In the genomic region with DNA sequence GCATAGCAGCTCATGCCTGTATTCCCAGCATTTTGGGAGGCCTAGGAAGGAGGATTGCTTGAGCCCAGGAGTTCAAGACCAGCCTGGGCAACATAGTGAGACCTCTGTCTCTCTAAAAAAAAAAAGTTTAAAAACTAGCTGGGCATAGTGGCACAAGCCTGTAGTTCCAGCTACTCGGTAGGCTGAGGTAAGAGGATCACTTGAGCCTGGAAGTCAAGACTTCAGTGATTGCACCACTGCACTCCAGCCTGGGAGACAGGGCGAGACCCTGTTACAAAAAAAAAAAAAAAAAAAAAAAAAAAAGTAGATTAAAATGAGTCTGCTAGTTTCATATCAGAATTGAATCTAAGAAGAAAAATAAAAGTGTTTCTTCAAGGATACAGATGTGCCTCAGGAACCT, we compare ENCODE assay signal across 32 cellular contexts. TPM values are rescaled to one million over a fixed set of nuclear protein-coding genes. Genes with fewer than 3 reads are reported as not detected.
DNase-seq lines count a peak whose midpoint lies in the region; ATAC-seq and TF ChIP-seq lines count a peak whose summit lies in the region.
"Had no signal": no experiment of that assay in that cellular context is flagged by ENCODE, and none has a peak within 500 bp of the region (broad histone marks: within the 10 kb centered on the region; RNA-seq: fewer than 3 reads in every experiment).

No MANE protein-coding gene starts in this region.

- H2BK12ac ChIP-seq in mesenchymal stem cell (ENCODE audit: low read length in 2 of 2) (no peak overlapping the region), neuronal stem cell (ENCODE audit: low read length) (no peak overlapping the region)

- H3K27me3 ChIP-seq in mesenchymal stem cell (ENCODE audit: control insufficient read depth in 1 of 2, insufficient read depth in 1 of 2, low read length in 2 of 2), result no peaks in the 10 kb centered on the region
- no peaks in the 10 kb centered on the region for H3K27me3 ChIP-seq in esophagus muscularis mucosa
- no peaks in the 10 kb centered on the region for H3K27me3 ChIP-seq in neuronal stem cell (ENCODE audit: control insufficient read depth in 3 of 3, insufficient read depth in 3 of 3, low read depth in 1 of 3, low read length in 3 of 3)
- H3K27me3 ChIP-seq: sigmoid colon had no signal

- H3K4me3 ChIP-seq in mesenchymal stem cell (ENCODE audit: insufficient read depth in 1 of 2, low read depth in 1 of 2, low read length in 2 of 2) (no peak overlapping the region), esophagus muscularis mucosa (no peak overlapping the region), neuronal stem cell (ENCODE audit: low read length in 2 of 2) (no peak overlapping the region)
- H3K4me3 ChIP-seq: psoas muscle, sigmoid colon had no signal

- peak overlapping the region; percentile 71 for H2AK5ac ChIP-seq in mesenchymal stem cell (ENCODE audit: low read length, severe bottlenecking)
- H2AK5ac ChIP-seq in neuronal stem cell (ENCODE audit: low read depth, low read length), result no peak overlapping the region

- intact Hi-C loops in activated CD4-positive, alpha-beta T cell treated with anti-CD3 and anti-CD28 coated beads for 36 hours (cut with DNase I, micrococcal nuclease), result no loop called here
- intact Hi-C loops in esophagus muscularis mucosa (cut with DNase I), result no loop called here

- ATAC-seq in activated CD4-positive, alpha-beta T cell treated with anti-CD3 and anti-CD28 coated beads for 36 hours, result no peak
- no peak for ATAC-seq in stimulated activated memory B cell treated with anti-CD40 and anti-IgM and Interleukin-4, amounts not matched to agents 10 μg/mL and 1 μg/mL and 100 μg/mL, for 72 hours
- ATAC-seq: CD8-positive, alpha-beta T cell; left ventricle myocardium superior; psoas muscle; stimulated activated effector memory CD8-positive, alpha-beta T cell treated with anti-CD3 and anti-CD28 coated beads, Interleukin-12 subunit alpha, Interleukin-12 subunit beta, amount 100 ng/mL, for 72 hours had no signal

- peaks cover 0 to 7% of the 10 kb centered on the region in 2 experiments for H3K36me3 ChIP-seq in mesenchymal stem cell (ENCODE audit: control insufficient read depth in 1 of 2, insufficient read depth in 2 of 2, low read depth in 1 of 2, low read length in 2 of 2)
- H3K36me3 ChIP-seq in esophagus muscularis mucosa, result peaks cover 0 to 70% (median 37%) of the 10 kb centered on the region in 4 donors
- peaks cover 3 to 47% of the 10 kb centered on the region in 2 donors for H3K36me3 ChIP-seq in neuronal stem cell (replicated peaks in 1 of 2; ENCODE audit: control insufficient read depth in 2 of 2, insufficient read depth in 2 of 2, low read length in 2 of 2)

- H3K9me3 ChIP-seq in mesenchymal stem cell (ENCODE audit: control insufficient read depth, low read length) (no peaks in the 10 kb centered on the region), esophagus muscularis mucosa (no peaks in the 10 kb centered on the region), neuronal stem cell (replicated peaks in 1 of 2; ENCODE audit: control insufficient read depth in 2 of 2, insufficient read depth in 1 of 2, low read depth in 1 of 2, low read length in 2 of 2) (no peaks in the 10 kb centered on the region)
- H3K9me3 ChIP-seq: psoas muscle, sigmoid colon had no signal

- H3K9ac ChIP-seq in mesenchymal stem cell (ENCODE audit: low read length), result peak overlapping the region; percentile 26
- no peak overlapping the region for H3K9ac ChIP-seq in neuronal stem cell (ENCODE audit: low read depth, low read length, poor library complexity)
- H3K9ac ChIP-seq: KMS-11 had no signal

- H3K27ac Mint-ChIP-seq in activated CD4-positive, alpha-beta T cell treated with anti-CD3 and anti-CD28 coated beads for 36 hours, result peak overlapping the region; percentile 65
- peak overlapping the region; percentile 71 for H3K27ac Mint-ChIP-seq in chondrocyte (ENCODE audit: unreplicated experiment)
- no peak overlapping the region for H3K27ac Mint-ChIP-seq in stimulated activated memory B cell treated with anti-CD40 and anti-IgM and Interleukin-4, amounts not matched to agents 10 μg/mL and 1 μg/mL and 100 μg/mL, for 72 hours
- H3K27ac Mint-ChIP-seq: activated T-helper 2 cell treated with anti-CD3 and anti-CD28 coated beads, Interferon-gamma antibody, Interleukin-2, Interleukin-4, amounts not matched to agents 10 μg/mL and 5 μg/mL and 100 μg/mL, durations not matched to agents 14 hours and 24 hours and 36 hours; CD8-positive, alpha-beta T cell; stimulated activated effector memory CD8-positive, alpha-beta T cell treated with anti-CD3 and anti-CD28 coated beads, Interleukin-12 subunit alpha, Interleukin-12 subunit beta, amount 100 ng/mL, for 72 hours had no signal

- DNase-seq in activated CD4-positive, alpha-beta T cell treated with anti-CD3 and anti-CD28 coated beads for 36 hours, result no peak
- DNase-seq in activated CD4-positive, alpha-beta T cell treated with anti-CD3 and anti-CD28 coated beads, Interleukin-2, amount 50 U/mL, for 48 hours, result no peak
- DNase-seq in chondrocyte (ENCODE audit: low spot score) (no peak), mesenchymal stem cell (no peak), esophagus muscularis mucosa (ENCODE audit: extremely low spot score) (no peak), anterior cingulate cortex (lab: John Stamatoyannopoulos, UW) (no peak), neuronal stem cell (ENCODE audit: low spot score) (no peak)
- DNase-seq: 8988T; activated CD4-positive, alpha-beta T cell treated with anti-CD3 and anti-CD28 coated beads for 4 hours; activated naive CD4-positive, alpha-beta T cell treated with anti-CD3 and anti-CD28 coated beads, Interleukin-2, amount 50 U/mL, for 16 hours; activated T-cell treated with anti-CD3 and anti-CD28 coated beads for 4 hours; amygdala; CD8-positive, alpha-beta T cell; effector CD8-positive, alpha-beta T cell; islet precursor cell; left ventricle myocardium superior; midbrain; MM.1S; naive B cell; NCI-H1105 treated with DMSO at 0.1 percent for 48 hours; NCI-H187 treated with DMSO at 0.1 percent for 48 hours; NCI-H524 treated with DMSO at 0.1 percent for 48 hours; nucleus accumbens; psoas muscle; SHP77 treated with DMSO at 0.1 percent for 48 hours; sigmoid colon; trophoblast cell had no signal

- peaks cover 19% of the 10 kb centered on the region for H3K4me1 Mint-ChIP-seq in activated CD4-positive, alpha-beta T cell treated with anti-CD3 and anti-CD28 coated beads for 36 hours
- H3K4me1 Mint-ChIP-seq in chondrocyte (ENCODE audit: low read depth), result peaks cover 72% of the 10 kb centered on the region
- peaks cover 44% of the 10 kb centered on the region for H3K4me1 Mint-ChIP-seq in stimulated activated memory B cell treated with anti-CD40 and anti-IgM and Interleukin-4, amounts not matched to agents 10 μg/mL and 1 μg/mL and 100 μg/mL, for 72 hours

- no peak overlapping the region for H4K8ac ChIP-seq in mesenchymal stem cell (ENCODE audit: low read length)
- no peak overlapping the region for H4K8ac ChIP-seq in neuronal stem cell (ENCODE audit: low read depth, low read length)

- CTCF ChIA-PET in activated CD4-positive, alpha-beta T cell treated with anti-CD3 and anti-CD28 coated beads for 36 hours (lab: Charles Lee), result interaction anchor here (0.6 to 1.6 kb wide), 3 partner anchors 9 to 50 kb away, joined by 3 to 4 read pairs (median 4); no protein-coding TSS in a partner anchor

- TF ChIP-seq CTCF in chondrocyte (IDR thresholded peaks at IDR 0.05) (no peak), esophagus muscularis mucosa (IDR thresholded peaks at IDR 0.05) (no peak)

- H3K14ac ChIP-seq in mesenchymal stem cell (ENCODE audit: low read length in 2 of 2) (no peak overlapping the region), neuronal stem cell (ENCODE audit: low read length) (no peak overlapping the region)

- no peak for TF ChIP-seq EP300 in esophagus muscularis mucosa (IDR thresholded peaks at IDR 0.05)

- 100% methylated on average over 1 of the region's 2 CpGs for WGBS in mesenchymal stem cell
- WGBS in esophagus muscularis mucosa, result 88% methylated on average over 2 of the region's 2 CpGs
- WGBS in neuronal stem cell (ENCODE audit: extremely low coverage in 2 of 2, insufficient read length in 2 of 2, insufficient replicate concordance in 1 of 2), 2 donors, result no CpG with 5 or more reads among the region's 2 CpGs

- no peak overlapping the region for H4K91ac ChIP-seq in mesenchymal stem cell (ENCODE audit: low read length)
- H4K91ac ChIP-seq in neuronal stem cell (ENCODE audit: low read depth, low read length, poor library complexity), result no peak overlapping the region

- peaks cover 7% of the 10 kb centered on the region for H3K4me1 ChIP-seq in mesenchymal stem cell (ENCODE audit: control insufficient read depth, insufficient read depth, low read depth, low read length)
- H3K4me1 ChIP-seq in esophagus muscularis mucosa, result peaks cover 0 to 14% (median 3%) of the 10 kb centered on the region in 4 donors
- H3K4me1 ChIP-seq in neuronal stem cell (ENCODE audit: control insufficient read depth in 2 of 2, insufficient read depth in 1 of 2, low read depth in 1 of 2, low read length in 2 of 2), result no peaks in the 10 kb centered on the region

- H3K4me2 ChIP-seq in mesenchymal stem cell (ENCODE audit: low read length, poor library complexity, severe bottlenecking) (no peak overlapping the region), neuronal stem cell (ENCODE audit: insufficient read depth, low read length, poor library complexity, severe bottlenecking) (no peak overlapping the region)
- H3K4me2 ChIP-seq: KMS-11 had no signal

- H3K27ac ChIP-seq in mesenchymal stem cell (ENCODE audit: low read length, poor library complexity, severe bottlenecking) (no peak overlapping the region), esophagus muscularis mucosa (replicated peaks in 1 of 4) (no peak overlapping the region), neuronal stem cell (replicated peaks; ENCODE audit: low read length) (no peak overlapping the region)
- H3K27ac ChIP-seq: HL-60, KMS-11, psoas muscle, sigmoid colon had no signal

- H3K79me1 ChIP-seq in mesenchymal stem cell (replicated peaks; ENCODE audit: low read length, poor library complexity, severe bottlenecking) (peaks cover 2% of the 10 kb centered on the region), neuronal stem cell (ENCODE audit: low read depth, low read length) (no peaks in the 10 kb centered on the region)

- H3K36me3 Mint-ChIP-seq in activated CD4-positive, alpha-beta T cell treated with anti-CD3 and anti-CD28 coated beads for 36 hours (ENCODE audit: low read depth), result peaks cover 12% of the 10 kb centered on the region
- H3K36me3 Mint-ChIP-seq in chondrocyte (ENCODE audit: low read depth), result peaks cover 9% of the 10 kb centered on the region
- peaks cover 26% of the 10 kb centered on the region for H3K36me3 Mint-ChIP-seq in stimulated activated memory B cell treated with anti-CD40 and anti-IgM and Interleukin-4, amounts not matched to agents 10 μg/mL and 1 μg/mL and 100 μg/mL, for 72 hours

- H3K4me3 Mint-ChIP-seq in activated CD4-positive, alpha-beta T cell treated with anti-CD3 and anti-CD28 coated beads for 36 hours, result no peak overlapping the region
- H3K4me3 Mint-ChIP-seq in chondrocyte (ENCODE audit: unreplicated experiment), result no peak overlapping the region
- H3K4me3 Mint-ChIP-seq in stimulated activated memory B cell treated with anti-CD40 and anti-IgM and Interleukin-4, amounts not matched to agents 10 μg/mL and 1 μg/mL and 100 μg/mL, for 72 hours, result no peak overlapping the region
- H3K4me3 Mint-ChIP-seq: CD8-positive, alpha-beta T cell; naive B cell; stimulated activated effector memory CD8-positive, alpha-beta T cell treated with anti-CD3 and anti-CD28 coated beads, Interleukin-12 subunit alpha, Interleukin-12 subunit beta, amount 100 ng/mL, for 72 hours had no signal

- TF ChIP-seq POLR2A in esophagus muscularis mucosa (IDR thresholded peaks at IDR 0.05; ENCODE audit: low read depth), result no peak

- H3K4ac ChIP-seq in mesenchymal stem cell (ENCODE audit: low read depth in 1 of 2, low read length in 2 of 2) (no peak overlapping the region), neuronal stem cell (ENCODE audit: low read length) (no peak overlapping the region)

- H2BK120ac ChIP-seq in mesenchymal stem cell (ENCODE audit: low read depth, low read length), result no peak overlapping the region
- no peak overlapping the region for H2BK120ac ChIP-seq in neuronal stem cell (ENCODE audit: low read depth, low read length)

- H2AFZ ChIP-seq in mesenchymal stem cell (ENCODE audit: low read depth, low read length) (no peak overlapping the region), neuronal stem cell (ENCODE audit: low read length) (no peak overlapping the region)

- H3K9me3 Mint-ChIP-seq in activated CD4-positive, alpha-beta T cell treated with anti-CD3 and anti-CD28 coated beads for 36 hours (ENCODE audit: low read depth), result no peaks in the 10 kb centered on the region
- no peaks in the 10 kb centered on the region for H3K9me3 Mint-ChIP-seq in chondrocyte (ENCODE audit: low read depth)
- H3K9me3 Mint-ChIP-seq in stimulated activated memory B cell treated with anti-CD40 and anti-IgM and Interleukin-4, amounts not matched to agents 10 μg/mL and 1 μg/mL and 100 μg/mL, for 72 hours, result no peaks in the 10 kb centered on the region
- H3K9me3 Mint-ChIP-seq: activated T-helper 2 cell treated with anti-CD3 and anti-CD28 coated beads, Interferon-gamma antibody, Interleukin-2, Interleukin-4, amounts not matched to agents 10 μg/mL and 5 μg/mL and 100 μg/mL, durations not matched to agents 14 hours and 24 hours and 36 hours; CD8-positive, alpha-beta T cell; stimulated activated effector memory CD8-positive, alpha-beta T cell treated with anti-CD3 and anti-CD28 coated beads, Interleukin-12 subunit alpha, Interleukin-12 subunit beta, amount 100 ng/mL, for 72 hours had no signal

- H3K18ac ChIP-seq in mesenchymal stem cell (ENCODE audit: low read depth in 1 of 2, low read length in 2 of 2) (no peak overlapping the region), neuronal stem cell (ENCODE audit: low read length) (no peak overlapping the region)

- POLR2A ChIA-PET in activated CD4-positive, alpha-beta T cell treated with anti-CD3 and anti-CD28 coated beads for 36 hours (lab: Charles Lee), result no interaction called here

- no peaks in the 10 kb centered on the region for H3K27me3 Mint-ChIP-seq in activated CD4-positive, alpha-beta T cell treated with anti-CD3 and anti-CD28 coated beads for 36 hours
- H3K27me3 Mint-ChIP-seq in chondrocyte (ENCODE audit: low read depth), result no peaks in the 10 kb centered on the region
- H3K27me3 Mint-ChIP-seq in stimulated activated memory B cell treated with anti-CD40 and anti-IgM and Interleukin-4, amounts not matched to agents 10 μg/mL and 1 μg/mL and 100 μg/mL, for 72 hours, result no peaks in the 10 kb centered on the region
- H3K27me3 Mint-ChIP-seq: naive B cell had no signal

- H2BK5ac ChIP-seq in mesenchymal stem cell (ENCODE audit: low read depth, low read length, poor library complexity, severe bottlenecking) (no peak overlapping the region), neuronal stem cell (ENCODE audit: low read length) (no peak overlapping the region)

- no peak overlapping the region for H3K23ac ChIP-seq in mesenchymal stem cell (ENCODE audit: low read length in 2 of 2)
- H3K23ac ChIP-seq in neuronal stem cell (ENCODE audit: low read depth, low read length, poor library complexity), result no peak overlapping the region

- H2BK15ac ChIP-seq in mesenchymal stem cell (ENCODE audit: low read depth, poor library complexity, severe bottlenecking) (no peak overlapping the region), neuronal stem cell (ENCODE audit: low read length) (no peak overlapping the region)

RNA-seq across cellular contexts. Expression of gene ANPEP, which starts 32.4 kb away (rescaled TPM):
- total RNA-seq in activated CD4-positive, alpha-beta T cell treated with anti-CD3 and anti-CD28 coated beads for 36 hours, result under 1 TPM; 0.09 to 0.12 TPM
- total RNA-seq in chondrocyte (46.5 to 64.9 TPM (median 48.1 TPM) in 3 replicates), esophagus muscularis mucosa (10 to 100 TPM in 2 of 4 donors, 1 to 10 TPM in 2; 7.5 to 22.0 (median 14.4) TPM)
- polyA plus RNA-seq in mesenchymal stem cell (2013, experiment 1 of 2), result 63.7 TPM
- 61.6 TPM for polyA plus RNA-seq in mesenchymal stem cell (2013, experiment 2 of 2)
- 3.5 TPM for polyA plus RNA-seq in neuronal stem cell (2013, experiment 1 of 2)
- polyA plus RNA-seq in neuronal stem cell (2013, experiment 2 of 2), result 3.5 TPM

RNA-seq across cellular contexts. Expression of gene AP3S2, which starts 46.7 kb away (rescaled TPM):
- total RNA-seq in activated CD4-positive, alpha-beta T cell treated with anti-CD3 and anti-CD28 coated beads for 36 hours, result 10 to 100 TPM; 12.4 to 15.3 TPM
- total RNA-seq in chondrocyte, result 19.6 to 26.2 TPM (median 24.4 TPM) in 3 replicates
- polyA plus RNA-seq in mesenchymal stem cell (2013, experiment 1 of 2), result 22.4 TPM
- polyA plus RNA-seq in mesenchymal stem cell (2013, experiment 2 of 2), result 23.4 TPM
- total RNA-seq in esophagus muscularis mucosa, result 10 to 100 TPM; 26.8 to 43.2 (median 37.3) TPM
- polyA plus RNA-seq in neuronal stem cell (2013, experiment 1 of 2), result 30.6 TPM
- 30.8 TPM for polyA plus RNA-seq in neuronal stem cell (2013, experiment 2 of 2)

Comparison
In these comparisons a context has a peak if more than half of its experiments do, and no peak if none do; other contexts are left out.
1. RNA of gene ANPEP, which starts 32.4 kb away (total RNA-seq): 46.5 to 64.9 TPM in chondrocyte and 7.5 to 22.0 TPM in esophagus muscularis mucosa; 0.09 to 0.12 TPM in activated CD4-positive, alpha-beta T cell treated with anti-CD3 and anti-CD28 coated beads for 36 hours; every median in the first group is over 4 times any median in the second.